In the genomic region with DNA sequence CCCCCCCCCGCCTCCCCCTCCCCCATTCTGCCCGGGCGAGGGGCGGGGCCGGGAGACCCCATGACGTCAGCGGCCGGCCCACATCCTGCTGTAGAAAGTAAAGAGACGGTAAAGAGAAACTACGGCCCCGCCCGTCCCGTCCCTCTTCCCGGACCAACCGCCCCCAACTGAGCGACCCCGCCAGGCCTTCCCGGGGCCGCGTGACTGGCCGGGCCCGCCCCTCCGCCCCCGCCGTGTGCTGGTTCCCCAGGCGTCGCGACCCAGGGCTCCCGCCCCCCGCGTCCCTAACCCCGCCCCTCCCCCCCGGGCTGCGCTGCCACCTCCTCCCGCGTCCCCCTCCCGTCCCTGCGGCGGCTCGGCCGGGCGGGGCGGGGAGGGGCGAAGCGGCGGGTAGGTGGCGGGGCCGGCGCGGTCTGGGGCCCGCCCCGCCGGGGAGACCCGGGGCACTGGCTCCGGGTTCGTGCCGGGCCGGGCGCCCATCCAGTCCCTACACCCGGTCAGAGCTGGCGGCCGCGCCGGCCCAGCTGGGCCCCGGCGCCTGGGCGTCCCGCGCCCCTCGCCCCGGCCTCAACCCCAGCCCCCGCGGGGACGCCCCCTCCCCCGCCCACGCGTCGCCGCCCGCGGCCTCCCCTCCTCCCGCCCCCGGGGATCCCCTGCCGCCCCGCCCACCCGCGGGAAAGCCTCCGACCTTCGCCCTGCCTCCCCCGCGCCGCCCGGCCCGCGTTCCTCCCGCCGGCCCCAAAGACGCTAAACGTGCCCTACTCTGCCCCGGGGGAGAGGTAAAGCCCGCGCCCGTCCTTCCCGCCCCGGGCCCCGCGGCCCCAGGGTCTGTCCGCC, we compare ENCODE assay signal across 8 cellular contexts. TPM values are rescaled to one million over a fixed set of nuclear protein-coding genes. Genes with fewer than 3 reads are reported as not detected.
A peak's percentile ranks its signal among the peaks of the same experiment; 100 is the strongest.
DNase-seq lines count a peak whose midpoint lies in the region; ATAC-seq and TF ChIP-seq lines count a peak whose summit lies in the region.

No MANE protein-coding gene starts in this region.

- TF ChIP-seq CTCF in VCaP (conservative IDR thresholded peaks at IDR 0.05) (no peak), MCF 10A (IDR thresholded peaks at IDR 0.05; ENCODE audit: unreplicated experiment) (no peak)

- ATAC-seq in GM18873 (IDR thresholded peaks at IDR 0.05; ENCODE audit: low FRiP score, unreplicated experiment) (peak; percentile 45), HG03108 (IDR thresholded peaks at IDR 0.05; ENCODE audit: unreplicated experiment) (peak; percentile 48)

- DNase-seq in AG08395 (ENCODE audit: low spot score) = peak; percentile 95
- DNase-seq in NCI-H2196 treated with DMSO at 0.1 percent for 48 hours (lab: John Stamatoyannopoulos, UW; ENCODE audit: unreplicated experiment) = peak; percentile 93
- DNase-seq in MCF 10A (ENCODE audit: unreplicated experiment) = peak; percentile 97
- peak; percentile 90 for DNase-seq in iPS-NIHi7 (ENCODE audit: extremely low spot score)
- peak; percentile 91 to 94 for DNase-seq in stimulated activated CD4-positive, alpha-beta T cell treated with anti-CD3 and anti-CD28 coated beads, Interleukin-12 subunit alpha, Interleukin-12 subunit beta, amount 100 ng/mL, for 24 hours (ENCODE audit: low read depth in 2 of 2)

- CTCF ChIA-PET in MCF 10A (lab: Yijun Ruan, JAX) = interaction anchor here (0.6 to 1.3 kb wide), 4 partner anchors 92 to 356 kb away, joined by 3 to 5 read pairs (median 4); no protein-coding TSS in a partner anchor

- H3K36me3 Mint-ChIP-seq in MCF 10A (ENCODE audit: insufficient read depth, unreplicated experiment) = peaks cover 22% of the 10 kb centered on the region

- no peaks in the 10 kb centered on the region for H3K9me3 Mint-ChIP-seq in MCF 10A (ENCODE audit: unreplicated experiment)

- intact Hi-C loops in MCF 10A (cut with micrococcal nuclease) = loop anchor here (1.0 to 5.0 kb wide), 4 partner anchors 201 to 311 kb away; partner anchors contain the start of gene EDN1

- POLR2A ChIA-PET in MCF 10A (lab: Yijun Ruan, JAX) = interaction anchor here (0.5 to 8.4 kb wide), 12 partner anchors 17 to 915 kb away, joined by 3 to 248 read pairs (median 8); partner anchors contain the start of gene EDN1

- peak overlapping the region; percentile 89 for H3K4me3 Mint-ChIP-seq in MCF 10A (ENCODE audit: unreplicated experiment)

- no TSS peak for BruUV-seq in MCF 10A (replicated peaks; lab: Mats Ljungman, UMichigan)

- peak overlapping the region; percentile 62 for H3K27ac ChIP-seq in VCaP

- peaks cover 19% of the 10 kb centered on the region for H3K4me1 Mint-ChIP-seq in MCF 10A (ENCODE audit: insufficient read depth, unreplicated experiment)

- H3K27me3 Mint-ChIP-seq in MCF 10A (ENCODE audit: insufficient read depth, unreplicated experiment) = no peaks in the 10 kb centered on the region

- peak overlapping the region; percentile 99 for H3K27ac Mint-ChIP-seq in MCF 10A (ENCODE audit: low read depth, unreplicated experiment)

RNA-seq across cellular contexts. Expression of gene HIVEP1, which starts 0.6 kb away (rescaled TPM):
- total RNA-seq in MCF 10A (2022) = 19.1 and 27.0 TPM in 2 replicates

Comparison
In these comparisons a context has a peak if more than half of its experiments do, and no peak if none do; other contexts are left out.
1. Peak in every context shown above with its lines: DNase-seq, ATAC-seq and H3K27ac ChIP-seq.